Comparison of ENCODE assay signal across 17 cellular contexts in genomic region chr17:443109-443508, GRCh38.
DNase-seq lines count a peak whose midpoint lies in the region; ATAC-seq and TF ChIP-seq lines count a peak whose summit lies in the region.
"Had no signal": no experiment of that assay in that cellular context is flagged by ENCODE, and none has a peak within 500 bp of the region (broad histone marks: within the 10 kb centered on the region; RNA-seq: fewer than 3 reads in every experiment).

No MANE protein-coding gene starts in this region.

- H3K36me3 ChIP-seq in neutrophil: peaks cover 86% of the 10 kb centered on the region

- H3K4me1 Mint-ChIP-seq in dendritic cell treated with granulocyte-macrophage colony-stimulating factor and Interleukin-4, amounts not matched to agents 40 ng/mL and 50 ng/mL, for 4 days (ENCODE audit: low read depth): peaks cover 18% of the 10 kb centered on the region
- peaks cover 0 to 10% of the 10 kb centered on the region in 2 donors for H3K4me1 Mint-ChIP-seq in effector memory CD8-positive, alpha-beta T cell (ENCODE audit: low read depth in 2 of 2)
- H3K4me1 Mint-ChIP-seq: B cell had no signal

- intact Hi-C loops in dendritic cell treated with granulocyte-macrophage colony-stimulating factor and Interleukin-4, amounts not matched to agents 40 ng/mL and 50 ng/mL, for 4 days (cut with micrococcal nuclease): no loop called here

- H3K27me3 ChIP-seq in neutrophil: no peaks in the 10 kb centered on the region
- H3K27me3 ChIP-seq: BLaER1 treated with 17β-estradiol and CSF1 and Interleukin-3, amounts not matched to agents 10 nM and 100 nM had no signal

- no peak overlapping the region for H3K4me3 ChIP-seq in neutrophil (ENCODE audit: low read depth in 1 of 2, low read length in 1 of 2)
- H3K4me3 ChIP-seq: A549; BLaER1 treated with 17β-estradiol and CSF1 and Interleukin-3, amounts not matched to agents 10 nM and 100 nM had no signal

- peak; percentile 33 for DNase-seq in activated effector memory CD4-positive, alpha-beta T cell treated with anti-CD3 and anti-CD28 coated beads, Interleukin-2, amount 50 U/mL, for 16 hours
- no peak for DNase-seq in activated effector memory CD4-positive, alpha-beta T cell treated with Interleukin-2 at 50 U/mL for 16 hours
- DNase-seq in effector memory CD8-positive, alpha-beta T cell: no peak
- DNase-seq: AML-193; Caco-2; Calu3; CD4-positive, alpha-beta T cell; CD8-positive, alpha-beta T cell; DMS79 treated with DMSO at 0.1 percent for 48 hours; GF-D8 had no signal

- no peak overlapping the region for H3K4me3 Mint-ChIP-seq in dendritic cell treated with granulocyte-macrophage colony-stimulating factor and Interleukin-4, amounts not matched to agents 40 ng/mL and 50 ng/mL, for 4 days
- H3K4me3 Mint-ChIP-seq in effector memory CD8-positive, alpha-beta T cell: no peak overlapping the region
- H3K4me3 Mint-ChIP-seq: B cell; CD4-positive, alpha-beta T cell; CD8-positive, alpha-beta T cell had no signal

- H3K4me1 ChIP-seq in neutrophil (ENCODE audit: control insufficient read depth in 1 of 2, insufficient read depth in 1 of 2, low read depth in 1 of 2, low read length in 1 of 2): peaks cover 50 to 53% of the 10 kb centered on the region in 2 experiments
- H3K4me1 ChIP-seq: A549, Caco-2 had no signal

- H3K27me3 Mint-ChIP-seq in dendritic cell treated with granulocyte-macrophage colony-stimulating factor and Interleukin-4, amounts not matched to agents 40 ng/mL and 50 ng/mL, for 4 days: no peaks in the 10 kb centered on the region
- no peaks in the 10 kb centered on the region for H3K27me3 Mint-ChIP-seq in effector memory CD8-positive, alpha-beta T cell
- H3K27me3 Mint-ChIP-seq: CD4-positive, alpha-beta T cell had no signal

- no peak for ATAC-seq in effector memory CD8-positive, alpha-beta T cell (replicated peaks)
- ATAC-seq: A549; CD8-positive, alpha-beta T cell had no signal

- H3K27ac ChIP-seq in neutrophil: peak overlapping the region; percentile 82
- H3K27ac ChIP-seq: 22Rv1; A549; BLaER1 treated with 17β-estradiol and CSF1 and Interleukin-3, amounts not matched to agents 10 nM and 100 nM; C4-2B had no signal

- no peaks in the 10 kb centered on the region for H3K9me3 Mint-ChIP-seq in dendritic cell treated with granulocyte-macrophage colony-stimulating factor and Interleukin-4, amounts not matched to agents 40 ng/mL and 50 ng/mL, for 4 days
- H3K9me3 Mint-ChIP-seq in effector memory CD8-positive, alpha-beta T cell: no peaks in the 10 kb centered on the region
- H3K9me3 Mint-ChIP-seq: CD4-positive, alpha-beta T cell; CD8-positive, alpha-beta T cell had no signal

- H3K9me3 ChIP-seq in neutrophil: no peaks in the 10 kb centered on the region
- H3K9me3 ChIP-seq: A549, Caco-2 had no signal

- TF ChIP-seq CTCF in neutrophil (IDR thresholded peaks at IDR 0.05): no peak

- H3K36me3 Mint-ChIP-seq in dendritic cell treated with granulocyte-macrophage colony-stimulating factor and Interleukin-4, amounts not matched to agents 40 ng/mL and 50 ng/mL, for 4 days (ENCODE audit: low read depth): peaks cover 8% of the 10 kb centered on the region
- H3K36me3 Mint-ChIP-seq in effector memory CD8-positive, alpha-beta T cell (ENCODE audit: insufficient read depth): peaks cover 44% of the 10 kb centered on the region

- peak overlapping the region; percentile 51 for H3K27ac Mint-ChIP-seq in dendritic cell treated with granulocyte-macrophage colony-stimulating factor and Interleukin-4, amounts not matched to agents 40 ng/mL and 50 ng/mL, for 4 days
- H3K27ac Mint-ChIP-seq in effector memory CD8-positive, alpha-beta T cell: peak overlapping the region in 1 of 2 donors; percentile 19
- H3K27ac Mint-ChIP-seq: B cell; CD4-positive, alpha-beta T cell; CD8-positive, alpha-beta T cell had no signal
